ENCODE assay signal across 17 cellular contexts in the genomic region with DNA sequence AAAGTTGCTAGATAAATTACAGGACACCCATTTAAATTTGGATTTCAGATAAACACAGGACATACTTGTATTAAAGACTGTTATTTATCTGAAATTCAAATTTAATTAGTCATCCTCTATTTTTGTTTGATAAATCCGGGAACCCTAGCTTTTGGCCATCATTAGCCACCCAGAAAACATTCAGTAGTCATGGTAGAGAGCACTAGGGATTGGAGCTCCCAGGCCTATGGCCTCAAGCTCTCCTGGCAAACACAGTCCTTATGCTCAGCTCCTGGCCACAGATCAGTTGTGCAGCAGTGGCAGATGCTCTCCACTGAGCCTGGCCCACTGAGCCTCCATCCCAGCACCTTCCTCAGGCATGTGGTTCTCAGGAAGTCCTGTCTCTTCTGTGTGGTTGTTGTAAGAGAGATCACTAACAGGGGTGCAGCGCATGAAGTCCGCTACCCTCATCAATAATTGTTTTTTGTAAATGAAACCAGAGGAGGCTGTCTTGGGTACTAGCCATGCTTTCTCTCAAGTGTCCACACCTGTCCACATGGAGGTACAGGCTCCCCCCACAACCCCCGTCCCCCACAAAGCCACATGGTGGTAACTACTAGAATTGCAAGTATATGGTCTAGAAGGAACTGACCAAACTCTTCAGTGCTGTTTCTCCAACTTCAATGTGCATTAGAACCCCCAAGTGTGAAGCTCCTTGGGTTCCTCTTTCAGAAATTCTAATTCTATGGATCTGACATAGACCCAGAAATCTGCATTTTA. TPM values are rescaled to one million over a fixed set of nuclear protein-coding genes. Genes with fewer than 3 reads are reported as not detected.
DNase-seq lines count a peak whose midpoint lies in the region; TF ChIP-seq lines count a peak whose summit lies in the region.
"Had no signal": no experiment of that assay in that cellular context is flagged by ENCODE, and none has a peak within 500 bp of the region (broad histone marks: within the 10 kb centered on the region; RNA-seq: fewer than 3 reads in every experiment).

No MANE protein-coding gene starts in this region.

- H3K27ac Mint-ChIP-seq in glutamatergic neuron (ENCODE audit: unreplicated experiment) = peak overlapping the region; percentile 71
- H3K27ac Mint-ChIP-seq: activated T-helper 2 cell treated with anti-CD3 and anti-CD28 coated beads, Interferon-gamma antibody, Interleukin-2, Interleukin-4, amounts not matched to agents 10 μg/mL and 5 μg/mL and 100 μg/mL, durations not matched to agents 14 hours and 24 hours and 36 hours; CD8-positive, alpha-beta T cell; memory B cell; stimulated activated effector memory CD8-positive, alpha-beta T cell treated with anti-CD3 and anti-CD28 coated beads, Interleukin-12 subunit alpha, Interleukin-12 subunit beta, amount 100 ng/mL, for 72 hours had no signal

- H3K9me3 Mint-ChIP-seq in glutamatergic neuron (ENCODE audit: unreplicated experiment) = peaks cover 5% of the 10 kb centered on the region
- H3K9me3 Mint-ChIP-seq: activated T-helper 2 cell treated with anti-CD3 and anti-CD28 coated beads, Interferon-gamma antibody, Interleukin-2, Interleukin-4, amounts not matched to agents 10 μg/mL and 5 μg/mL and 100 μg/mL, durations not matched to agents 14 hours and 24 hours and 36 hours; CD8-positive, alpha-beta T cell; memory B cell; stimulated activated effector memory CD8-positive, alpha-beta T cell treated with anti-CD3 and anti-CD28 coated beads, Interleukin-12 subunit alpha, Interleukin-12 subunit beta, amount 100 ng/mL, for 72 hours had no signal

- H3K27ac ChIP-seq in subcutaneous abdominal adipose tissue (ENCODE audit: low read depth, low read length) = peak overlapping the region; percentile 41

- H3K27me3 Mint-ChIP-seq in glutamatergic neuron (ENCODE audit: unreplicated experiment) = no peaks in the 10 kb centered on the region

- H3K9ac ChIP-seq in subcutaneous abdominal adipose tissue (ENCODE audit: low read length in 5 of 5) = no peak overlapping the region

- H3K36me3 Mint-ChIP-seq in glutamatergic neuron (ENCODE audit: unreplicated experiment) = peaks cover 5% of the 10 kb centered on the region
- H3K36me3 Mint-ChIP-seq: CD8-positive, alpha-beta T cell; stimulated activated effector memory CD8-positive, alpha-beta T cell treated with anti-CD3 and anti-CD28 coated beads, Interleukin-12 subunit alpha, Interleukin-12 subunit beta, amount 100 ng/mL, for 72 hours had no signal

- peaks cover 0 to 3% (median 0%) of the 10 kb centered on the region in 5 donors for H3K9me3 ChIP-seq in subcutaneous abdominal adipose tissue (ENCODE audit: control insufficient read depth in 5 of 5, low read length in 5 of 5)
- H3K9me3 ChIP-seq: psoas muscle had no signal

- H3K4me1 Mint-ChIP-seq in glutamatergic neuron (ENCODE audit: low read depth, unreplicated experiment) = peaks cover 17% of the 10 kb centered on the region
- H3K4me1 Mint-ChIP-seq: memory B cell; stimulated activated effector memory CD8-positive, alpha-beta T cell treated with anti-CD3 and anti-CD28 coated beads, Interleukin-12 subunit alpha, Interleukin-12 subunit beta, amount 100 ng/mL, for 72 hours had no signal

- peaks cover 0 to 39% (median 19%) of the 10 kb centered on the region in 5 donors for H3K4me1 ChIP-seq in subcutaneous abdominal adipose tissue (ENCODE audit: control insufficient read depth in 5 of 5, insufficient read depth in 5 of 5, low read length in 5 of 5)
- H3K4me1 ChIP-seq: psoas muscle had no signal

- no peak for TF ChIP-seq CTCF in glutamatergic neuron (IDR thresholded peaks at IDR 0.05; ENCODE audit: partially characterized antibody, unreplicated experiment)

- no peak overlapping the region for H3K4me3 Mint-ChIP-seq in glutamatergic neuron (ENCODE audit: unreplicated experiment)
- H3K4me3 Mint-ChIP-seq: CD8-positive, alpha-beta T cell; memory B cell; stimulated activated effector memory CD8-positive, alpha-beta T cell treated with anti-CD3 and anti-CD28 coated beads, Interleukin-12 subunit alpha, Interleukin-12 subunit beta, amount 100 ng/mL, for 72 hours had no signal

- peak; percentile 55 for DNase-seq in GM04503 (ENCODE audit: low read depth)
- DNase-seq in astrocyte of the hippocampus (ENCODE audit: low read depth, low spot score) = peak; percentile 16
- no peak for DNase-seq in glutamatergic neuron
- DNase-seq in midbrain (lab: John Stamatoyannopoulos, UW) = no peak
- DNase-seq in stimulated activated CD8-positive, alpha-beta memory T cell treated with anti-CD3 and anti-CD28 coated beads, Interleukin-4, amount 100 ng/mL, for 48 hours = no peak
- no peak for DNase-seq in NCI-H1048 (lab: John Stamatoyannopoulos, UW)
- no peak for DNase-seq in NCI-H345 treated with DMSO at 0.1 percent for 48 hours (lab: John Stamatoyannopoulos, UW; ENCODE audit: unreplicated experiment)
- DNase-seq: activated CD4-positive, alpha-beta T cell treated with anti-CD3 and anti-CD28 coated beads, Interleukin-2, amount 50 U/mL, for 48 hours; CD8-positive, alpha-beta T cell; NCI-H69; stimulated activated CD4-positive, alpha-beta T cell treated with anti-CD3 and anti-CD28 coated beads, Interleukin-1b, Interleukin-23, amount 100 ng/mL, for 48 hours; T1000 had no signal

- peaks cover 0 to 3% (median 0%) of the 10 kb centered on the region in 5 donors for H3K27me3 ChIP-seq in subcutaneous abdominal adipose tissue (ENCODE audit: control insufficient read depth in 5 of 5, insufficient read depth in 4 of 5, low read length in 5 of 5)

- no peaks in the 10 kb centered on the region for H3K36me3 ChIP-seq in subcutaneous abdominal adipose tissue (ENCODE audit: control insufficient read depth in 5 of 5, insufficient read depth in 5 of 5, low read length in 5 of 5)

- no peak overlapping the region for H3K4me3 ChIP-seq in subcutaneous abdominal adipose tissue (ENCODE audit: low read depth in 1 of 5, low read length in 5 of 5)
- H3K4me3 ChIP-seq: psoas muscle had no signal

RNA-seq across cellular contexts. Expression of gene IRAG1, which starts 1.1 kb away (rescaled TPM):
- 4.2 TPM for total RNA-seq in glutamatergic neuron (ENCODE audit: unreplicated experiment)
- total RNA-seq: activated T-helper 2 cell treated with anti-CD3 and anti-CD28 coated beads, Interferon-gamma antibody, Interleukin-2, Interleukin-4, amounts not matched to agents 10 μg/mL and 5 μg/mL and 100 μg/mL, durations not matched to agents 14 hours and 24 hours and 36 hours; CD8-positive, alpha-beta T cell had no signal

RNA-seq across cellular contexts. Expression of gene CTR9, which starts 56.4 kb away (rescaled TPM):
- 32.7 TPM for total RNA-seq in glutamatergic neuron (ENCODE audit: unreplicated experiment)

Comparison
In these comparisons a context has a peak if more than half of its experiments do, and no peak if none do; other contexts are left out.
1. DNase-seq: peak in GM04503 (single experiment) and astrocyte of the hippocampus (single experiment); none in glutamatergic neuron (single experiment), midbrain (single experiment), stimulated activated CD8-positive, alpha-beta memory T cell treated with anti-CD3 and anti-CD28 coated beads, Interleukin-4, amount 100 ng/mL, for 48 hours (single experiment), NCI-H1048 (single experiment) and NCI-H345 treated with DMSO at 0.1 percent for 48 hours (single experiment).